In the genomic region with DNA sequence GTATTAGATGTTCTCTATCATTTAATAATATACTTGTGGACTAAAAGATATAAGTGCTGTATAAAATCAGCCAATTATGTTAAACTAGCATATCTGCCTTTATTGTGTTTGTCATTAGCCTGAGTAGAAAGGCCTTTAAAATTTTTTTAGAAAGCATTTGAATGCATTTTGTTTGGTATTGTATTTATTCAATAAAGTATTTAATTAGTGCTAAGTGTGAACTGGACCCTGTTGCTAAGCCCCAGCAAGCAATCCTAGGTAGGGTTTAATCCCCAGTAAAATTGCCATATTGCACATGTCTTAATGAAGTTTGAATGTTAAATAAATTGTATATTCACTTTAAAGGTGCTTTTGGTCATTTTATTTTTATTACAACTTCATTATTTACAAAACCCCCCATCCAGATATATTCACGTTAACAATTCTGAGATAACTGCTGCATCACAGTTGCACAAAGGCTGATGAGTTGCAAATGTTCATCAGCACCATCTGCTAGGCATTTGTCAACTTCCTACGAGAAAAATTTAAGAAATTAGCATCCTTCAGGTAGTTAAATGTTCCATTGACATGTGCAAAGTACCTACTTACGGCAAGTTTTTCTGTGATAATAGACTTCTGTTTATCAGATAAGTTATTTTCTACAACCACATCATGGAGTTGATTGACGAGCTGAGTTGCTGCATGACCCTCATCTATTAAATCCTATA, we compare ENCODE assay signal across 13 cellular contexts. TPM values are rescaled to one million over a fixed set of nuclear protein-coding genes. Genes with fewer than 3 reads are reported as not detected.
A peak's percentile ranks its signal among the peaks of the same experiment; 100 is the strongest.
DNase-seq lines count a peak whose midpoint lies in the region; ATAC-seq and TF ChIP-seq lines count a peak whose summit lies in the region.
"Had no signal": no experiment of that assay in that cellular context is flagged by ENCODE, and none has a peak within 500 bp of the region (broad histone marks: within the 10 kb centered on the region; RNA-seq: fewer than 3 reads in every experiment).

No MANE protein-coding gene starts in this region.

- no CpG with 5 or more reads among the region's 4 CpGs for WGBS in IMR-90 (ENCODE audit: extremely low coverage in 2 of 2, insufficient read length in 1 of 2), 2 experiments
- WGBS in upper lobe of left lung, 2 donors = 64 to 66% methylated on average over 4 of the region's 4 CpGs

- H2AK5ac ChIP-seq in IMR-90 (ENCODE audit: low read depth, low read length) = no peak overlapping the region

- no peak overlapping the region for H4K8ac ChIP-seq in IMR-90 (ENCODE audit: low read depth in 2 of 2, low read length in 2 of 2)

- TF ChIP-seq RAD21 in IMR-90 (IDR thresholded peaks at IDR 0.05; ENCODE audit: low read length) = no peak

- no peak overlapping the region for H2BK5ac ChIP-seq in IMR-90 (ENCODE audit: low read depth, low read length, poor library complexity, severe bottlenecking)

- H3K36me3 Mint-ChIP-seq in activated CD4-positive, alpha-beta T cell treated with anti-CD3 and anti-CD28 coated beads for 36 hours (ENCODE audit: low read depth) = peaks cover 86% of the 10 kb centered on the region
- H3K36me3 Mint-ChIP-seq in activated CD4-positive, alpha-beta T cell treated with anti-CD3 and anti-CD28 coated beads, Interleukin-2, amount 10 ng/mL, durations not matched to agents 7 days and 5 days (ENCODE audit: low read depth) = peaks cover 84% of the 10 kb centered on the region
- H3K36me3 Mint-ChIP-seq in activated CD8-positive, alpha-beta T cell treated with anti-CD3 and anti-CD28 coated beads for 36 hours (ENCODE audit: low read depth) = peaks cover 72% of the 10 kb centered on the region
- H3K36me3 Mint-ChIP-seq in natural killer cell = peaks cover 40% of the 10 kb centered on the region

- H3K9me1 ChIP-seq in IMR-90 (ENCODE audit: insufficient read depth, low read length) = no peaks in the 10 kb centered on the region

- in situ Hi-C loops in IMR-90 (cut with MboI; ENCODE audit: low sequenced_read_pairs) = no loop called here

- H3K4me3 ChIP-seq in IMR-90 (ENCODE audit: insufficient read depth, low read depth, low read length) = no peak overlapping the region
- H3K4me3 ChIP-seq in upper lobe of left lung = no peak overlapping the region
- H3K4me3 ChIP-seq: heart right ventricle, tibial artery had no signal

- peak overlapping the region; percentile 18 for H3K4me3 Mint-ChIP-seq in activated CD4-positive, alpha-beta T cell treated with anti-CD3 and anti-CD28 coated beads for 36 hours
- no peak overlapping the region for H3K4me3 Mint-ChIP-seq in activated CD4-positive, alpha-beta T cell treated with anti-CD3 and anti-CD28 coated beads, Interleukin-2, amount 10 ng/mL, durations not matched to agents 7 days and 5 days
- H3K4me3 Mint-ChIP-seq in activated CD8-positive, alpha-beta T cell treated with anti-CD3 and anti-CD28 coated beads for 36 hours = no peak overlapping the region
- no peak overlapping the region for H3K4me3 Mint-ChIP-seq in natural killer cell

- H3K4me1 ChIP-seq in IMR-90 (ENCODE audit: control insufficient read depth, insufficient read depth, low read length) (no peaks in the 10 kb centered on the region; the same call in 1 of the 2 replicates), foreskin keratinocyte (no peaks in the 10 kb centered on the region), upper lobe of left lung (peaks cover 30 to 43% (median 38%) of the 10 kb centered on the region in 4 donors)

- no TSS peak for BruUV-seq in IMR-90 (replicated peaks; lab: Mats Ljungman, UMichigan)

- intact Hi-C loops in activated CD4-positive, alpha-beta T cell treated with anti-CD3 and anti-CD28 coated beads for 36 hours (cut with DNase I, micrococcal nuclease) = loop anchor here in 1 of 2 experiments (2.0 to 5.0 kb wide), 2 partner anchors 17 to 33 kb away; a partner anchor contains a TSS
- intact Hi-C loops in IMR-90 (cut with micrococcal nuclease) (loop anchor here (10.0 kb wide), 2 partner anchors 215 to 685 kb away; a partner anchor contains a TSS), natural killer cell (cut with micrococcal nuclease) (no loop called here)
- intact Hi-C loops in activated CD8-positive, alpha-beta T cell treated with anti-CD3 and anti-CD28 coated beads for 36 hours (cut with micrococcal nuclease) = loop anchor here (5.0 kb wide), 1 partner anchor 852 kb away; a partner anchor contains a TSS

- no peaks in the 10 kb centered on the region for H3K27me3 Mint-ChIP-seq in activated CD4-positive, alpha-beta T cell treated with anti-CD3 and anti-CD28 coated beads for 36 hours
- H3K27me3 Mint-ChIP-seq in activated CD4-positive, alpha-beta T cell treated with anti-CD3 and anti-CD28 coated beads, Interleukin-2, amount 10 ng/mL, durations not matched to agents 7 days and 5 days = no peaks in the 10 kb centered on the region
- H3K27me3 Mint-ChIP-seq in activated CD8-positive, alpha-beta T cell treated with anti-CD3 and anti-CD28 coated beads for 36 hours = no peaks in the 10 kb centered on the region
- no peaks in the 10 kb centered on the region for H3K27me3 Mint-ChIP-seq in natural killer cell (ENCODE audit: low read depth in 2 of 2)

- H3K18ac ChIP-seq in IMR-90 (ENCODE audit: low read depth, low read length) = no peak overlapping the region

- H3K9ac ChIP-seq in IMR-90 (ENCODE audit: low read depth, low read length) = no peak overlapping the region

- no peaks in the 10 kb centered on the region for H3K9me3 Mint-ChIP-seq in activated CD4-positive, alpha-beta T cell treated with anti-CD3 and anti-CD28 coated beads for 36 hours (ENCODE audit: low read depth)
- no peaks in the 10 kb centered on the region for H3K9me3 Mint-ChIP-seq in activated CD4-positive, alpha-beta T cell treated with anti-CD3 and anti-CD28 coated beads, Interleukin-2, amount 10 ng/mL, durations not matched to agents 7 days and 5 days
- no peaks in the 10 kb centered on the region for H3K9me3 Mint-ChIP-seq in activated CD8-positive, alpha-beta T cell treated with anti-CD3 and anti-CD28 coated beads for 36 hours
- no peaks in the 10 kb centered on the region for H3K9me3 Mint-ChIP-seq in natural killer cell

- H3K27ac ChIP-seq in IMR-90 (ENCODE audit: insufficient read depth, low read length) (no peak overlapping the region), foreskin keratinocyte (no peak overlapping the region), upper lobe of left lung (no peak overlapping the region)
- H3K27ac ChIP-seq: heart right ventricle, tibial artery had no signal

- peak overlapping the region; percentile 72 for H3K27ac Mint-ChIP-seq in activated CD4-positive, alpha-beta T cell treated with anti-CD3 and anti-CD28 coated beads for 36 hours
- no peak overlapping the region for H3K27ac Mint-ChIP-seq in activated CD4-positive, alpha-beta T cell treated with anti-CD3 and anti-CD28 coated beads, Interleukin-2, amount 10 ng/mL, durations not matched to agents 7 days and 5 days
- H3K27ac Mint-ChIP-seq in activated CD8-positive, alpha-beta T cell treated with anti-CD3 and anti-CD28 coated beads for 36 hours = peak overlapping the region; percentile 78
- H3K27ac Mint-ChIP-seq in natural killer cell = peak overlapping the region; percentile 7 to 95

- DNase-seq in activated CD4-positive, alpha-beta T cell treated with anti-CD3 and anti-CD28 coated beads for 36 hours = no peak
- no peak for DNase-seq in activated CD4-positive, alpha-beta T cell treated with anti-CD3 and anti-CD28 coated beads, Interleukin-2, amount 10 ng/mL, durations not matched to agents 7 days and 5 days
- DNase-seq in IMR-90 (peak; percentile 22), natural killer cell (no peak), foreskin keratinocyte (no peak), NCI-H1436 (lab: John Stamatoyannopoulos, UW) (no peak), upper lobe of left lung (no peak)
- no peak for DNase-seq in activated CD8-positive, alpha-beta T cell treated with anti-CD3 and anti-CD28 coated beads for 36 hours
- DNase-seq: cortex of kidney, heart right ventricle, tibial artery had no signal

- H3K36me3 ChIP-seq in IMR-90 (ENCODE audit: control insufficient read depth, insufficient read depth, low read length) (peaks cover 43% of the 10 kb centered on the region), upper lobe of left lung (peaks cover 42 to 73% (median 50%) of the 10 kb centered on the region in 4 donors)

- no peak overlapping the region for H2BK15ac ChIP-seq in IMR-90 (ENCODE audit: low read depth, low read length)

- no peak overlapping the region for H2BK120ac ChIP-seq in IMR-90 (ENCODE audit: low read depth, low read length)

- H3K27me3 ChIP-seq in IMR-90 (ENCODE audit: control insufficient read depth, insufficient read depth, low read length) = no peaks in the 10 kb centered on the region
- no peaks in the 10 kb centered on the region for H3K27me3 ChIP-seq in foreskin keratinocyte
- no peaks in the 10 kb centered on the region for H3K27me3 ChIP-seq in upper lobe of left lung
- H3K27me3 ChIP-seq: BE2C, heart right ventricle, tibial artery had no signal

- CTCF ChIA-PET in activated CD4-positive, alpha-beta T cell treated with anti-CD3 and anti-CD28 coated beads for 36 hours (lab: Charles Lee) = interaction anchor here (0.6 to 1.4 kb wide), 3 partner anchors 9 to 92 kb away, joined by 3 to 4 read pairs (median 3); no protein-coding TSS in a partner anchor
- CTCF ChIA-PET in activated CD4-positive, alpha-beta T cell treated with anti-CD3 and anti-CD28 coated beads, Interleukin-2, amount 10 ng/mL, durations not matched to agents 7 days and 5 days (lab: Charles Lee) = interaction anchor here (1.0 kb wide), 1 partner anchor 8 kb away, joined by 4 read pairs; no protein-coding TSS in a partner anchor
- CTCF ChIA-PET in IMR-90 (lab: Yijun Ruan, JAX) = interaction anchor here (0.6 kb wide), 1 partner anchor 14 kb away, joined by 3 read pairs; no protein-coding TSS in a partner anchor
- CTCF ChIA-PET in activated CD8-positive, alpha-beta T cell treated with anti-CD3 and anti-CD28 coated beads for 36 hours (lab: Charles Lee) = interaction anchor here (1.3 kb wide), 1 partner anchor 173 kb away, joined by 4 read pairs; no protein-coding TSS in a partner anchor

- no peak overlapping the region for H3K4ac ChIP-seq in IMR-90 (ENCODE audit: low read depth, low read length)

- dilution Hi-C loops in IMR-90 (cut with HindIII; ENCODE audit: low sequenced_read_pairs, unreplicated experiment) = no loop called here

- no peak overlapping the region for H4K91ac ChIP-seq in IMR-90 (ENCODE audit: insufficient read depth, low read depth, low read length)

- no peak overlapping the region for H2BK20ac ChIP-seq in IMR-90 (ENCODE audit: low read depth, low read length)

- H3K4me1 Mint-ChIP-seq in activated CD4-positive, alpha-beta T cell treated with anti-CD3 and anti-CD28 coated beads for 36 hours = peaks cover 45% of the 10 kb centered on the region
- peaks cover 47% of the 10 kb centered on the region for H3K4me1 Mint-ChIP-seq in activated CD4-positive, alpha-beta T cell treated with anti-CD3 and anti-CD28 coated beads, Interleukin-2, amount 10 ng/mL, durations not matched to agents 7 days and 5 days
- H3K4me1 Mint-ChIP-seq in activated CD8-positive, alpha-beta T cell treated with anti-CD3 and anti-CD28 coated beads for 36 hours (ENCODE audit: low read depth) = peaks cover 41% of the 10 kb centered on the region
- H3K4me1 Mint-ChIP-seq in natural killer cell = peaks cover 46% of the 10 kb centered on the region in 2 donors

- H3K79me1 ChIP-seq in IMR-90 (ENCODE audit: low read depth in 1 of 2, low read length in 2 of 2) = peaks cover 4 to 26% of the 10 kb centered on the region in 2 experiments; a peak in 3 of 4 replicates

- no peak overlapping the region for H2AFZ ChIP-seq in IMR-90 (replicated peaks; ENCODE audit: low read length, poor library complexity)

- H3K4me2 ChIP-seq in IMR-90 (ENCODE audit: low read depth, low read length) = no peak overlapping the region

- TF ChIP-seq CTCF in IMR-90 (conservative IDR thresholded peaks at IDR 0.05; ENCODE audit: low read depth, low read length) = no peak
- TF ChIP-seq CTCF in activated CD8-positive, alpha-beta T cell treated with anti-CD3 and anti-CD28 coated beads for 36 hours (IDR thresholded peaks at IDR 0.05) = no peak
- TF ChIP-seq CTCF in natural killer cell (IDR thresholded peaks at IDR 0.05) = no peak
- TF ChIP-seq CTCF in foreskin keratinocyte (conservative IDR thresholded peaks at IDR 0.05) = no peak
- TF ChIP-seq CTCF in upper lobe of left lung (IDR thresholded peaks at IDR 0.05) = no peak

- TF ChIP-seq POLR2A in IMR-90 (IDR thresholded peaks at IDR 0.05; ENCODE audit: low read depth, low read length) = no peak
- TF ChIP-seq POLR2A in upper lobe of left lung (IDR thresholded peaks at IDR 0.05) = no peak

- no peak overlapping the region for H3K56ac ChIP-seq in IMR-90 (ENCODE audit: extremely low read depth, insufficient read depth, low read length)

- H4K5ac ChIP-seq in IMR-90 (ENCODE audit: low read depth, low read length) = no peak overlapping the region

- ATAC-seq in activated CD4-positive, alpha-beta T cell treated with anti-CD3 and anti-CD28 coated beads for 36 hours = no peak
- ATAC-seq in IMR-90 (ENCODE audit: low read depth) (no peak), natural killer cell (no peak), foreskin keratinocyte (no peak), upper lobe of left lung (ENCODE audit: low FRiP score in 2 of 2) (no peak)
- peak; percentile 7 for ATAC-seq in activated CD8-positive, alpha-beta T cell treated with anti-CD3 and anti-CD28 coated beads for 36 hours

- POLR2A ChIA-PET in activated CD4-positive, alpha-beta T cell treated with anti-CD3 and anti-CD28 coated beads for 36 hours (lab: Charles Lee) = interaction anchor here (0.6 to 2.2 kb wide), 6 partner anchors 9 to 255 kb away, joined by 3 to 12 read pairs (median 3); a partner anchor contains a TSS
- POLR2A ChIA-PET in activated CD4-positive, alpha-beta T cell treated with anti-CD3 and anti-CD28 coated beads, Interleukin-2, amount 10 ng/mL, durations not matched to agents 7 days and 5 days (lab: Charles Lee) = interaction anchor here (0.7 to 1.4 kb wide), 2 partner anchors 11 to 16 kb away, joined by 3 to 11 read pairs; a partner anchor contains a TSS
- POLR2A ChIA-PET in IMR-90 (lab: Charles Lee; ENCODE audit: unreplicated experiment) = no interaction called here
- POLR2A ChIA-PET in activated CD8-positive, alpha-beta T cell treated with anti-CD3 and anti-CD28 coated beads for 36 hours (lab: Charles Lee) = interaction anchor here (0.5 to 4.3 kb wide), 19 partner anchors 9 to 855 kb away, joined by 3 to 80 read pairs (median 5); a partner anchor contains a TSS

- H3K23ac ChIP-seq in IMR-90 (ENCODE audit: low read depth, low read length) = no peak overlapping the region

- no peak overlapping the region for H2AK9ac ChIP-seq in IMR-90 (replicated peaks; ENCODE audit: low read depth, low read length, poor library complexity)

- peaks cover 66% of the 10 kb centered on the region for H4K20me1 ChIP-seq in IMR-90 (ENCODE audit: insufficient read depth, low read length)

- no peak for TF ChIP-seq EP300 in upper lobe of left lung (IDR thresholded peaks at IDR 0.05)

- H3K9me3 ChIP-seq in IMR-90 (ENCODE audit: control insufficient read depth, insufficient read depth, low read length) = no peaks in the 10 kb centered on the region
- no peaks in the 10 kb centered on the region for H3K9me3 ChIP-seq in upper lobe of left lung
- H3K9me3 ChIP-seq: BE2C, heart right ventricle, tibial artery had no signal

- H3K14ac ChIP-seq in IMR-90 (replicated peaks; ENCODE audit: low read depth, low read length) = no peak overlapping the region

RNA-seq across cellular contexts. Expression of a gene that starts 6.3 kb away (rescaled TPM):
- 100 to 1,000 TPM; 291 to 390 TPM for total RNA-seq in activated CD4-positive, alpha-beta T cell treated with anti-CD3 and anti-CD28 coated beads for 36 hours
- 100 to 1,000 TPM; 351 to 383 TPM for total RNA-seq in activated CD4-positive, alpha-beta T cell treated with anti-CD3 and anti-CD28 coated beads, Interleukin-2, amount 10 ng/mL, durations not matched to agents 7 days and 5 days
- total RNA-seq in IMR-90 (2012; rRNA removed) (310 and 449 TPM in 2 replicates), natural killer cell (100 to 1,000 TPM; 551 to 652 (median 621) TPM), foreskin keratinocyte (247 and 274 TPM in 2 replicates), upper lobe of left lung (100 to 1,000 TPM; 215 to 409 (median 290) TPM)
- polyA plus RNA-seq in IMR-90 (2012; rRNA removed) (259 and 320 TPM in 2 replicates), foreskin keratinocyte (137 and 167 TPM in 2 replicates)
- 50.3 and 161 TPM in 2 replicates for polyA plus RNA-seq in IMR-90 (2012; cell fraction: cytosol; rRNA removed)
- 69.0 and 691 TPM in 2 replicates for polyA plus RNA-seq in IMR-90 (2012; cell fraction: nucleus; rRNA removed; ENCODE audit: low replicate concordance)
- total RNA-seq in activated CD8-positive, alpha-beta T cell treated with anti-CD3 and anti-CD28 coated beads for 36 hours = 100 to 1,000 TPM; 450 to 466 TPM

RNA-seq across cellular contexts. Expression of a gene that starts 16.6 kb away (rescaled TPM):
- 100 to 1,000 TPM; 128 to 130 TPM for total RNA-seq in activated CD4-positive, alpha-beta T cell treated with anti-CD3 and anti-CD28 coated beads for 36 hours
- total RNA-seq in activated CD4-positive, alpha-beta T cell treated with anti-CD3 and anti-CD28 coated beads, Interleukin-2, amount 10 ng/mL, durations not matched to agents 7 days and 5 days = 100 to 1,000 TPM in 1 of 2 experiments, 10 to 100 TPM in 1; 85.5 to 105 TPM
- total RNA-seq in IMR-90 (2012; rRNA removed) = 19.5 and 34.4 TPM in 2 replicates
- 21.2 and 27.9 TPM in 2 replicates for polyA plus RNA-seq in IMR-90 (2012; rRNA removed)
- polyA plus RNA-seq in IMR-90 (2012; cell fraction: cytosol; rRNA removed) = 2.6 and 6.5 TPM in 2 replicates
- 4.0 and 15.8 TPM in 2 replicates for polyA plus RNA-seq in IMR-90 (2012; cell fraction: nucleus; rRNA removed; ENCODE audit: low replicate concordance)
- total RNA-seq in activated CD8-positive, alpha-beta T cell treated with anti-CD3 and anti-CD28 coated beads for 36 hours = 100 to 1,000 TPM; 110 to 125 TPM
- total RNA-seq in natural killer cell = 10 to 100 TPM; 16.8 to 21.6 (median 17.3) TPM
- total RNA-seq in foreskin keratinocyte = 68.2 and 71.5 TPM in 2 replicates
- polyA plus RNA-seq in foreskin keratinocyte = 50.2 and 61.0 TPM in 2 replicates
- 10 to 100 TPM in 1 of 6 donors, 1 to 10 TPM in 5; 6.0 to 14.9 (median 8.7) TPM for total RNA-seq in upper lobe of left lung

RNA-seq across cellular contexts. Expression of a gene that starts 52.8 kb away (rescaled TPM):
- not detected for total RNA-seq in activated CD4-positive, alpha-beta T cell treated with anti-CD3 and anti-CD28 coated beads for 36 hours
- not detected for total RNA-seq in activated CD4-positive, alpha-beta T cell treated with anti-CD3 and anti-CD28 coated beads, Interleukin-2, amount 10 ng/mL, durations not matched to agents 7 days and 5 days
- not detected in 2 replicates for total RNA-seq in IMR-90 (2012; rRNA removed)
- polyA plus RNA-seq in IMR-90 (2012; rRNA removed) = not detected in 2 replicates
- not detected in 2 replicates for polyA plus RNA-seq in IMR-90 (2012; cell fraction: cytosol; rRNA removed)
- not detected in 2 replicates for polyA plus RNA-seq in IMR-90 (2012; cell fraction: nucleus; rRNA removed; ENCODE audit: low replicate concordance)
- not detected for total RNA-seq in activated CD8-positive, alpha-beta T cell treated with anti-CD3 and anti-CD28 coated beads for 36 hours
- total RNA-seq in natural killer cell = not detected
- total RNA-seq in foreskin keratinocyte = not detected in 2 replicates
- polyA plus RNA-seq in foreskin keratinocyte = not detected in 2 replicates
- total RNA-seq in upper lobe of left lung = under 1 TPM in 1 of 6 donors, not detected in 5; 0.20 TPM
- total RNA-seq: renal cortical epithelial cell had no signal
